22 cellular contexts compared by ENCODE assay signal in the genomic region with DNA sequence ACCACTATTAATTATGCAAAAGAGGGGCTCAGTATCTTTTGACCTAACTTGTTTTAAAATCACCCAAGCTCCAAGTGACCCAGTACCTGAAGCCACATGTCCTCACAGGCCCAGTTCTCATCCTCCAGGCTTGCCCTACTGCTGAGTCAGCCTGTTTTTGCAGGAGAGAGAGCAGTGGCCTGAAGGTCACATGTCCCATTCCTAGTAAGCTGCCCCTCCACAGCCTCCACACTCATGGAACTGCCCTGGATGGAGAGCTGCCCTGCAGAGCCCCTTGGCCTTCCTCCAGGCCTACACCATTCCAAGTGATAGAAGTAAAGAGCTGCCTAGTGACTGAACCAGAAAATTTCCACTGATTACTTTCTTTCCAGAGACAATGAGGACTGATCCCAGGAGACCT.
DNase-seq lines count a peak whose midpoint lies in the region; ATAC-seq, FAIRE-seq and TF ChIP-seq lines count a peak whose summit lies in the region.
"Had no signal": no experiment of that assay in that cellular context is flagged by ENCODE, and none has a peak within 500 bp of the region (broad histone marks: within the 10 kb centered on the region; RNA-seq: fewer than 3 reads in every experiment).

No MANE protein-coding gene starts in this region.

- H3K4me3 ChIP-seq in left ventricle myocardium inferior, result no peak overlapping the region
- H3K4me3 ChIP-seq in H1 (ENCODE audit: extremely low read depth in 1 of 4, insufficient read depth in 2 of 4, low read depth in 3 of 4, low read length in 4 of 4), result no peak overlapping the region
- no peak overlapping the region for H3K4me3 ChIP-seq in spleen
- H3K4me3 ChIP-seq: GM23248 had no signal

- no peaks in the 10 kb centered on the region for H3K9me3 Mint-ChIP-seq in H9
- H3K9me3 Mint-ChIP-seq: CD4-positive, alpha-beta T cell; HFFc6 had no signal

- H3K9me3 ChIP-seq in left ventricle myocardium inferior (replicated peaks), result no peaks in the 10 kb centered on the region
- H3K9me3 ChIP-seq in H1 (ENCODE audit: insufficient read depth in 2 of 2, low read depth in 1 of 2, low read length in 1 of 2), result no peaks in the 10 kb centered on the region
- no peaks in the 10 kb centered on the region for H3K9me3 ChIP-seq in spleen
- no peaks in the 10 kb centered on the region for H3K9me3 ChIP-seq in H9 (ENCODE audit: control insufficient read depth, low read depth, low read length)
- H3K9me3 ChIP-seq: Caco-2 had no signal

- no peak for TF ChIP-seq POLR2A in H1 (IDR thresholded peaks at IDR 0.05; ENCODE audit: control extremely low read depth in 1 of 2, low read depth in 2 of 2, low read length in 2 of 2)
- TF ChIP-seq POLR2A in spleen (IDR thresholded peaks at IDR 0.05), result no peak

- H2BK12ac ChIP-seq in H1 (ENCODE audit: low read depth, low read length), result no peak overlapping the region
- H2BK12ac ChIP-seq in H9 (ENCODE audit: insufficient read length, low read depth, low read length), result no peak overlapping the region

- H3K36me3 ChIP-seq in left ventricle myocardium inferior, result no peaks in the 10 kb centered on the region
- no peaks in the 10 kb centered on the region for H3K36me3 ChIP-seq in H1 (ENCODE audit: control insufficient read depth in 2 of 4, insufficient read depth in 4 of 4, low read length in 3 of 4)
- no peaks in the 10 kb centered on the region for H3K36me3 ChIP-seq in spleen

- no peak overlapping the region for H2BK120ac ChIP-seq in H1 (replicated peaks; ENCODE audit: low read depth, low read length)
- no peak overlapping the region for H2BK120ac ChIP-seq in H9 (ENCODE audit: low read depth, low read length, poor library complexity, severe bottlenecking)

- no peak overlapping the region for H3K56ac ChIP-seq in H1 (replicated peaks; ENCODE audit: insufficient read length, low read depth, low read length)
- H3K56ac ChIP-seq in H9 (ENCODE audit: insufficient read length, low read depth, low read length), result no peak overlapping the region

- H2BK5ac ChIP-seq in H1 (ENCODE audit: low read depth, low read length) (no peak overlapping the region), H9 (ENCODE audit: insufficient read length, low read length) (no peak overlapping the region)

- no peaks in the 10 kb centered on the region for H3K79me1 ChIP-seq in H1 (ENCODE audit: low read depth, low read length)
- no peaks in the 10 kb centered on the region for H3K79me1 ChIP-seq in H9 (ENCODE audit: insufficient read depth, low read depth, low read length, poor library complexity, severe bottlenecking)

- H3K27ac ChIP-seq in left ventricle myocardium inferior (replicated peaks) (no peak overlapping the region), H1 (ENCODE audit: low read depth, low read length) (no peak overlapping the region), spleen (no peak overlapping the region), H9 (ENCODE audit: insufficient read length, low read depth, low read length) (no peak overlapping the region)
- H3K27ac ChIP-seq: C4-2B, GM23248 had no signal

- H3K4me2 ChIP-seq in H1 (ENCODE audit: insufficient read depth in 1 of 2, low read depth in 2 of 2, low read length in 2 of 2) (no peak overlapping the region), H9 (ENCODE audit: insufficient read depth, insufficient read length, low read length) (no peak overlapping the region)

- no peak overlapping the region for H4K8ac ChIP-seq in H1 (ENCODE audit: extremely low read depth, insufficient read depth, low read length)
- no peak overlapping the region for H4K8ac ChIP-seq in H9 (replicated peaks; ENCODE audit: insufficient read length, low read depth, low read length)

- no peaks in the 10 kb centered on the region for H3K4me1 ChIP-seq in left ventricle myocardium inferior
- H3K4me1 ChIP-seq in H1 (replicated peaks in 1 of 4; ENCODE audit: control insufficient read depth in 3 of 4, insufficient read depth in 4 of 4, low read length in 3 of 4), result no peaks in the 10 kb centered on the region
- H3K4me1 ChIP-seq in spleen, result no peaks in the 10 kb centered on the region
- H3K4me1 ChIP-seq in H9 (ENCODE audit: insufficient read depth, low read length), result 0 out of 2 replicates have a peak, but pooled peaks cover 4% of the 10 kb centered on the region
- H3K4me1 ChIP-seq: Caco-2 had no signal

- H3K14ac ChIP-seq in H1 (ENCODE audit: insufficient read length), result no peak overlapping the region
- no peak overlapping the region for H3K14ac ChIP-seq in H9 (ENCODE audit: insufficient read depth, low read length)

- no peak overlapping the region for H3K27ac Mint-ChIP-seq in H9
- H3K27ac Mint-ChIP-seq: CD4-positive, alpha-beta T cell; HFFc6 had no signal

- H3K27me3 Mint-ChIP-seq in H9 (ENCODE audit: low read depth), result no peaks in the 10 kb centered on the region
- H3K27me3 Mint-ChIP-seq: CD4-positive, alpha-beta T cell had no signal

- H3K36me3 Mint-ChIP-seq in H9 (ENCODE audit: insufficient read depth in 1 of 3, low read depth in 3 of 3), result no peaks in the 10 kb centered on the region

- TF ChIP-seq EP300 in H1 (IDR thresholded peaks at IDR 0.05; ENCODE audit: borderline replicate concordance in 1 of 2, low read depth in 2 of 2, low read length in 2 of 2), result no peak

- no peak overlapping the region for H2AK5ac ChIP-seq in H1 (ENCODE audit: low read depth, low read length)
- H2AK5ac ChIP-seq in H9 (ENCODE audit: insufficient read length, low read length), result no peak overlapping the region

- H3K4me3 Mint-ChIP-seq in H9, result no peak overlapping the region
- H3K4me3 Mint-ChIP-seq: CD4-positive, alpha-beta T cell; HFFc6 had no signal

- H2BK20ac ChIP-seq in H1 (ENCODE audit: low read length) (no peak overlapping the region), H9 (ENCODE audit: low read depth, low read length, poor library complexity, severe bottlenecking) (no peak overlapping the region)

- no peak overlapping the region for H3K9ac ChIP-seq in H1 (replicated peaks in 1 of 4; ENCODE audit: extremely low read depth in 1 of 4, low read depth in 3 of 4, low read length in 3 of 4)
- no peak overlapping the region for H3K9ac ChIP-seq in H9 (ENCODE audit: extremely low read depth, insufficient read length, low read length)
- H3K9ac ChIP-seq: GM23248 had no signal

- peak; percentile 49 for ATAC-seq in left ventricle myocardium superior
- ATAC-seq in HG02938 (IDR thresholded peaks at IDR 0.05; ENCODE audit: unreplicated experiment), result no peak
- ATAC-seq: HCT116 had no signal

- intact Hi-C loops in left ventricle myocardium superior (cut with micrococcal nuclease) (no loop called here), left ventricle myocardium inferior (cut with micrococcal nuclease) (no loop called here), spleen (cut with DNase I; ENCODE audit: low total_unique reads) (no loop called here)

- no peak for FAIRE-seq in H1 (lab: Jason Lieb, UNC)
- FAIRE-seq: D721Med, G401.6, GM12891, GM19239, H54, HTR-8/SVneo had no signal

- H3K18ac ChIP-seq in H1 (ENCODE audit: extremely low read depth, low read length) (no peak overlapping the region), H9 (ENCODE audit: insufficient read length, low read depth, low read length) (no peak overlapping the region)

- H3K23ac ChIP-seq in H1 (ENCODE audit: insufficient read length) (no peak overlapping the region), H9 (ENCODE audit: insufficient read length, low read depth, low read length) (no peak overlapping the region)

- H2AFZ ChIP-seq in H1 (ENCODE audit: low read length) (no peak overlapping the region), H9 (ENCODE audit: low read length) (no peak overlapping the region)
- H2AFZ ChIP-seq: GM23248 had no signal

- DNase-seq in left ventricle myocardium superior (no peak), left ventricle myocardium inferior (no peak), AG20443 (ENCODE audit: low spot score) (peak; percentile 12), H1 (ENCODE audit: low read depth in 1 of 2, low spot score in 2 of 2) (no peak), spleen (peak; percentile 54), NCI-H510A (lab: John Stamatoyannopoulos, UW) (no peak), H9 (no peak)
- DNase-seq: ACHN; AML-193; Caco-2; CD4-positive, alpha-beta T cell; GM23248; HFFc6 had no signal

- H3K4ac ChIP-seq in H1 (replicated peaks; ENCODE audit: insufficient read length, low read depth, low read length) (no peak overlapping the region), H9 (ENCODE audit: low read depth, low read length) (no peak overlapping the region)

- TF ChIP-seq RAD21 in H1 (IDR thresholded peaks at IDR 0.05 in 1 of 2, conservative IDR thresholded peaks at IDR 0.05 in 1 of 2; ENCODE audit: low read depth in 2 of 2, low read length in 2 of 2), result no peak

- POLR2A ChIA-PET in H1 (lab: Charles Lee; ENCODE audit: partially characterized antibody), result no interaction called here

- CTCF ChIA-PET in H1 (lab: Charles Lee; ENCODE audit: partially characterized antibody), result no interaction called here

- TF ChIP-seq CTCF in left ventricle myocardium inferior (IDR thresholded peaks at IDR 0.05; ENCODE audit: borderline replicate concordance) (no peak), H1 (IDR thresholded peaks at IDR 0.05; ENCODE audit: control extremely low read depth in 1 of 3, insufficient read depth in 1 of 3, low read depth in 1 of 3, low read length in 3 of 3) (no peak), spleen (IDR thresholded peaks at IDR 0.05 in 8 of 11, conservative IDR thresholded peaks at IDR 0.05 in 3 of 11) (no peak), H9 (conservative IDR thresholded peaks at IDR 0.05) (no peak)

- H3T11ph ChIP-seq in H9 (ENCODE audit: low read length), result no peak overlapping the region

- H4K5ac ChIP-seq in H1 (ENCODE audit: insufficient read length, low read depth, low read length) (no peak overlapping the region), H9 (ENCODE audit: insufficient read length, low read depth, low read length) (no peak overlapping the region)

- H4K20me1 ChIP-seq in H1 (replicated peaks in 1 of 2; ENCODE audit: control insufficient read depth in 1 of 2, insufficient read depth in 2 of 2, low read length in 2 of 2) (no peaks in the 10 kb centered on the region), H9 (ENCODE audit: control insufficient read depth, insufficient read depth, insufficient read length) (no peaks in the 10 kb centered on the region)

- H3K27me3 ChIP-seq in left ventricle myocardium inferior (ENCODE audit: low read depth) (no peaks in the 10 kb centered on the region), H1 (replicated peaks in 1 of 4; ENCODE audit: control insufficient read depth in 3 of 4, extremely low read depth in 1 of 4, insufficient read depth in 3 of 4, low read length in 3 of 4) (no peaks in the 10 kb centered on the region), spleen (replicated peaks in 1 of 7) (no peaks in the 10 kb centered on the region), H9 (ENCODE audit: insufficient read depth, low read length) (no peaks in the 10 kb centered on the region)

- H2BK15ac ChIP-seq in H1 (ENCODE audit: low read length) (no peak overlapping the region), H9 (ENCODE audit: low read depth, low read length) (no peak overlapping the region)

- H3K79me2 ChIP-seq in H1 (ENCODE audit: control insufficient read depth in 1 of 2, insufficient read depth in 2 of 2, low read length in 2 of 2), result no peaks in the 10 kb centered on the region
- no peaks in the 10 kb centered on the region for H3K79me2 ChIP-seq in H9 (ENCODE audit: insufficient read depth, low read length)

- H3K4me1 Mint-ChIP-seq in H9, result peaks cover 11 to 16% of the 10 kb centered on the region in 2 experiments

- H4K91ac ChIP-seq in H1 (replicated peaks; ENCODE audit: insufficient read length, low read length), result no peak overlapping the region
- H4K91ac ChIP-seq in H9 (ENCODE audit: insufficient read length, low read depth, low read length), result no peak overlapping the region

- H3K23me2 ChIP-seq in H1 (ENCODE audit: low read depth, low read length) (no peaks in the 10 kb centered on the region), H9 (ENCODE audit: insufficient read length, low read depth, low read length, poor library complexity, severe bottlenecking) (no peaks in the 10 kb centered on the region)

Comparison
In these comparisons a context has a peak if more than half of its experiments do, and no peak if none do; other contexts are left out.
1. DNase-seq: peak in AG20443 (single experiment) and spleen (single experiment); none in left ventricle myocardium superior (single experiment), left ventricle myocardium inferior (single experiment), H1 (0 of 2), NCI-H510A (single experiment) and H9 (single experiment).